In genomic region chrX:119272882-119273806, GRCh38 we compare ENCODE assay signal across 8 cellular contexts. TPM values are rescaled to one million over a fixed set of nuclear protein-coding genes. Genes with fewer than 3 reads are reported as not detected.
DNase-seq lines count a peak whose midpoint lies in the region; ATAC-seq, FAIRE-seq and TF ChIP-seq lines count a peak whose summit lies in the region.
"Had no signal": no experiment of that assay in that cellular context is flagged by ENCODE, and none has a peak within 500 bp of the region (broad histone marks: within the 10 kb centered on the region; RNA-seq: fewer than 3 reads in every experiment).

No MANE protein-coding gene starts in this region.

- peak in 4 of 12 donors; percentile 11 to 36 (median 15) for TF ChIP-seq CTCF in heart left ventricle (IDR thresholded peaks at IDR 0.05)
- TF ChIP-seq CTCF in smooth muscle cell (IDR thresholded peaks at IDR 0.05; ENCODE audit: borderline replicate concordance, insufficient read depth, poor library complexity, severe bottlenecking): peak; percentile 5

- H3K4me3 ChIP-seq in heart left ventricle (peak overlapping the region in 7 of 12 donors; percentile 8 to 31 (median 22)), smooth muscle cell (no peak overlapping the region)
- H3K4me3 ChIP-seq: skin epidermis had no signal

- intact Hi-C loops in heart left ventricle (cut with DNase I): loop anchor here in 1 of 10 donors (5.0 kb wide), 1 partner anchor 156 kb away; no protein-coding TSS in a partner anchor

- no peak overlapping the region for H2AFZ ChIP-seq in smooth muscle cell (ENCODE audit: low read depth)

- no peaks in the 10 kb centered on the region for H3F3A ChIP-seq in smooth muscle cell (ENCODE audit: low read depth)

- DNase-seq in NCI-H2227 treated with DMSO at 0.1 percent for 48 hours (lab: John Stamatoyannopoulos, UW): peak; percentile 57
- DNase-seq in activated naive CD4-positive, alpha-beta T cell (lab: John Stamatoyannopoulos, UW): peak in 3 of 4 experiments; percentile 1 to 11 (median 1)
- DNase-seq in heart left ventricle: peak; percentile 11 to 68 (median 60)
- DNase-seq in smooth muscle cell (lab: John Stamatoyannopoulos, UW; ENCODE audit: unreplicated experiment): no peak
- DNase-seq in RCC 7860 (ENCODE audit: low spot score): no peak

- H4K20me1 ChIP-seq in smooth muscle cell (ENCODE audit: low read depth): no peaks in the 10 kb centered on the region

- H3K4me1 ChIP-seq in heart left ventricle: no peaks in the 10 kb centered on the region
- H3K4me1 ChIP-seq in smooth muscle cell (ENCODE audit: low read depth): no peaks in the 10 kb centered on the region

- H3K9me3 ChIP-seq in heart left ventricle (no peaks in the 10 kb centered on the region), smooth muscle cell (replicated peaks; ENCODE audit: low read depth) (no peaks in the 10 kb centered on the region)

- TF ChIP-seq POLR2A in heart left ventricle (IDR thresholded peaks at IDR 0.05): no peak

- no peak overlapping the region for H3K9ac ChIP-seq in smooth muscle cell (ENCODE audit: low read depth)

- H3K27me3 ChIP-seq in heart left ventricle (peaks cover 0 to 41% (median 4%) of the 10 kb centered on the region in 9 donors), smooth muscle cell (ENCODE audit: low read depth) (no peaks in the 10 kb centered on the region)

- ATAC-seq in heart left ventricle: peak in 3 of 4 donors; percentile 58 to 85 (median 78)
- no peak for ATAC-seq in GM18520 (IDR thresholded peaks at IDR 0.05; ENCODE audit: unreplicated experiment)
- no peak for ATAC-seq in HG03439 (IDR thresholded peaks at IDR 0.05; ENCODE audit: unreplicated experiment)

- WGBS in heart left ventricle, 4 donors: 23 to 51% (median 36%) methylated on average over 74 to 83 of the region's 83 CpGs
- 87% methylated on average over 69 of the region's 83 CpGs for WGBS in smooth muscle cell (ENCODE audit: low lambda C conversion rate)

- H3K27ac ChIP-seq in heart left ventricle: no peak overlapping the region
- no peak overlapping the region for H3K27ac ChIP-seq in smooth muscle cell (ENCODE audit: low read depth)
- H3K27ac ChIP-seq: skin epidermis had no signal

- FAIRE-seq in RCC 7860 (lab: Jason Lieb, UNC): no peak

- H3K36me3 ChIP-seq in heart left ventricle (no peaks in the 10 kb centered on the region), smooth muscle cell (ENCODE audit: low read depth) (no peaks in the 10 kb centered on the region)

- H3K79me2 ChIP-seq in smooth muscle cell (ENCODE audit: low read depth): no peaks in the 10 kb centered on the region

- no peak overlapping the region for H3K4me2 ChIP-seq in smooth muscle cell

RNA-seq across cellular contexts. Expression of gene PGRMC1, which starts 37.1 kb away (rescaled TPM):
- total RNA-seq in heart left ventricle: 10 to 100 TPM; 12.6 to 28.6 (median 17.1) TPM
- polyA plus RNA-seq in heart left ventricle: 10 to 100 TPM; 18.9 to 28.0 TPM
- total RNA-seq in smooth muscle cell: 169 and 200 TPM in 2 replicates
- 126 and 131 TPM in 2 replicates for polyA plus RNA-seq in smooth muscle cell

Comparison
In these comparisons a context has a peak if more than half of its experiments do, and no peak if none do; other contexts are left out.
1. DNase-seq: peak in NCI-H2227 treated with DMSO at 0.1 percent for 48 hours (single experiment), activated naive CD4-positive, alpha-beta T cell (3 of 4) and heart left ventricle (5 of 5); none in smooth muscle cell (single experiment) and RCC 7860 (single experiment).
2. ATAC-seq: peak in heart left ventricle (3 of 4); none in GM18520 (single experiment) and HG03439 (single experiment).